Comparison of ENCODE assay signal across 1 cellular context in genomic region chr5:91291628-91292569, GRCh38.
TF ChIP-seq lines count a peak whose summit lies in the region.

No MANE protein-coding gene starts in this region.

TF ChIP-seq in K562, 482 proteins besides CTCF, POLR2A, EP300 and RAD21 (continued from another document and continues in another):
- TF ChIP-seq ZNF398 (CRISPR knock-in tag; IDR thresholded peaks at IDR 0.05) (no peak), FOXJ2 (tag; IDR thresholded peaks at IDR 0.05) (no peak), ZNF23 (CRISPR knock-in tag; IDR thresholded peaks at IDR 0.05) (peak; percentile 65; the same call in 1 of the 2 replicates), FOXP1 (CRISPR knock-in tag; IDR thresholded peaks at IDR 0.05) (no peak), HNRNPH1 (optimal IDR thresholded peaks at IDR 0.05; ENCODE audit: low read depth, low read length) (no peak), MAZ (CRISPR knock-in tag; conservative IDR thresholded peaks at IDR 0.05 in 1 of 2, IDR thresholded peaks at IDR 0.05 in 1 of 2) (peak in 1 of 2 experiments; percentile 78; a peak in 2 of 4 replicates), CBX8 (IDR thresholded peaks at IDR 0.05; ENCODE audit: borderline replicate concordance, extremely low read depth, low read depth, low read length, poor library complexity, severe bottlenecking) (no peak), HIVEP1 (CRISPR knock-in tag; IDR thresholded peaks at IDR 0.05) (peak; percentile 97), PATZ1 (CRISPR knock-in tag; IDR thresholded peaks at IDR 0.05; ENCODE audit: borderline replicate concordance) (peak; percentile 93), HES1 (IDR thresholded peaks at IDR 0.05; ENCODE audit: low read depth) (no peak), ZNF780A (CRISPR knock-in tag; IDR thresholded peaks at IDR 0.05) (0 out of 2 replicates have a peak, but pooled peaks have one; percentile 49), SUPT5H (IDR thresholded peaks at IDR 0.05) (no peak), E2F6 (IDR thresholded peaks at IDR 0.05; ENCODE audit: borderline replicate concordance in 1 of 2, extremely low read depth in 1 of 2, insufficient read depth in 1 of 2, insufficient read length in 1 of 2, low read depth in 1 of 2, low read length in 1 of 2, poor library complexity in 1 of 2, severe bottlenecking in 1 of 2) (no peak), ZNF280B (CRISPR knock-in tag; IDR thresholded peaks at IDR 0.05) (no peak), NFYB (IDR thresholded peaks at IDR 0.05; ENCODE audit: extremely low read depth, insufficient read length) (no peak), SMAD1 (IDR thresholded peaks at IDR 0.05; ENCODE audit: low read depth, low read length, partially characterized antibody) (no peak), GATAD2B (IDR thresholded peaks at IDR 0.05; ENCODE audit: borderline replicate concordance) (no peak), KDM5B (IDR thresholded peaks at IDR 0.05; ENCODE audit: insufficient replicate concordance, low read depth, low read length) (no peak), MYNN (IDR thresholded peaks at IDR 0.05) (no peak), MYNN (CRISPR knock-in tag; IDR thresholded peaks at IDR 0.05) (no peak), ZBTB11 (CRISPR knock-in tag; IDR thresholded peaks at IDR 0.05) (peak in 1 of 3 experiments; percentile 81; a peak in 2 of 6 replicates), ZNF134 (CRISPR knock-in tag; conservative IDR thresholded peaks at IDR 0.05) (peak; percentile 80), RREB1 (CRISPR knock-in tag; IDR thresholded peaks at IDR 0.05) (peak; percentile 97), DIDO1 (tag; IDR thresholded peaks at IDR 0.05; ENCODE audit: low read depth) (peak; percentile 91), CHD2 (IDR thresholded peaks at IDR 0.05; ENCODE audit: low read depth, low read length) (no peak), CC2D1A (IDR thresholded peaks at IDR 0.05) (no peak), ZNF384 (IDR thresholded peaks at IDR 0.05; ENCODE audit: low read depth, low read length) (no peak), ASH1L (IDR thresholded peaks at IDR 0.05; ENCODE audit: borderline replicate concordance, low read depth, partially characterized antibody) (no peak), USF1 (CRISPR knock-in tag; IDR thresholded peaks at IDR 0.05) (no peak), ZNF175 (CRISPR knock-in tag; IDR thresholded peaks at IDR 0.05; ENCODE audit: low read depth) (peak; percentile 97), SMARCA5 (IDR thresholded peaks at IDR 0.05) (no peak), TCF3 (CRISPR knock-in tag; IDR thresholded peaks at IDR 0.05) (no peak), XRCC5 (IDR thresholded peaks at IDR 0.05; ENCODE audit: low read depth, low read length) (no peak), EZH2 (IDR thresholded peaks at IDR 0.05; ENCODE audit: borderline replicate concordance, low read depth, low read length) (no peak), ZBTB12 (CRISPR knock-in tag; IDR thresholded peaks at IDR 0.05) (peak; percentile 79), RFX5 (IDR thresholded peaks at IDR 0.05; ENCODE audit: low read depth, low read length) (no peak), HDAC1 (IDR thresholded peaks at IDR 0.05) (no peak), BRF2 (IDR thresholded peaks at IDR 0.05; ENCODE audit: borderline replicate concordance, insufficient read depth, insufficient read length) (no peak), FIP1L1 (IDR thresholded peaks at IDR 0.05; ENCODE audit: low read depth, low read length, poor library complexity, severe bottlenecking) (no peak)
